Comparison of ENCODE assay signal across 10 cellular contexts in genomic region chr16:85602831-85603755, GRCh38. TPM values are rescaled to one million over a fixed set of nuclear protein-coding genes. Genes with fewer than 3 reads are reported as not detected.
DNase-seq lines count a peak whose midpoint lies in the region; ATAC-seq, FAIRE-seq and TF ChIP-seq lines count a peak whose summit lies in the region.
"Had no signal": no experiment of that assay in that cellular context is flagged by ENCODE, and none has a peak within 500 bp of the region (broad histone marks: within the 10 kb centered on the region; RNA-seq: fewer than 3 reads in every experiment).

No MANE protein-coding gene starts in this region.

- H3K18ac ChIP-seq in H1 (ENCODE audit: extremely low read depth, low read length) = peak overlapping the region; percentile 51; the same call in 1 of the 2 replicates

- H3K4me1 ChIP-seq in H1 (replicated peaks in 1 of 4; ENCODE audit: control insufficient read depth in 3 of 4, insufficient read depth in 4 of 4, low read length in 3 of 4) (peaks cover 10 to 65% (median 54%) of the 10 kb centered on the region in 4 experiments), skeletal muscle tissue (ENCODE audit: control insufficient read depth in 3 of 3, insufficient read depth in 3 of 3, low read length in 3 of 3) (peaks cover 13 to 32% (median 26%) of the 10 kb centered on the region in 3 donors)

- no peaks in the 10 kb centered on the region for H3K9me3 ChIP-seq in H1 (ENCODE audit: insufficient read depth in 2 of 2, low read depth in 1 of 2, low read length in 1 of 2)
- no peaks in the 10 kb centered on the region for H3K9me3 ChIP-seq in skeletal muscle tissue (ENCODE audit: control insufficient read depth in 3 of 3, low read length in 3 of 3)
- H3K9me3 ChIP-seq: prostate gland had no signal

- peaks cover 0 to 26% of the 10 kb centered on the region in 2 experiments; a peak in 2 of 4 replicates for H3K79me2 ChIP-seq in H1 (ENCODE audit: control insufficient read depth in 1 of 2, insufficient read depth in 2 of 2, low read length in 2 of 2)

- peak overlapping the region; percentile 71; the same call in 1 of the 2 replicates for H2BK5ac ChIP-seq in H1 (ENCODE audit: low read depth, low read length)

- POLR2A ChIA-PET in H1 (lab: Charles Lee; ENCODE audit: partially characterized antibody) = interaction anchor here (0.8 to 6.0 kb wide), 5 partner anchors 8 to 39 kb away, joined by 3 to 28 read pairs (median 11); no protein-coding TSS in a partner anchor

- H3K36me3 ChIP-seq in H1 (ENCODE audit: control insufficient read depth in 2 of 4, insufficient read depth in 4 of 4, low read length in 3 of 4) (no peaks in the 10 kb centered on the region; a peak in 1 of 8 replicates), skeletal muscle tissue (ENCODE audit: control insufficient read depth in 3 of 3, insufficient read depth in 3 of 3, low read length in 3 of 3) (no peaks in the 10 kb centered on the region)
- H3K36me3 ChIP-seq: prostate gland had no signal

- no peak overlapping the region for H4K5ac ChIP-seq in H1 (ENCODE audit: insufficient read length, low read depth, low read length)

- 0 out of 2 replicates have a peak overlapping the region, but pooled peaks have one; percentile 61 for H2BK15ac ChIP-seq in H1 (ENCODE audit: low read length)

- no peak for ATAC-seq in GM21447 (IDR thresholded peaks at IDR 0.05; ENCODE audit: unreplicated experiment)

- TF ChIP-seq EP300 in H1 (IDR thresholded peaks at IDR 0.05; ENCODE audit: borderline replicate concordance in 1 of 2, low read depth in 2 of 2, low read length in 2 of 2) = no peak

- DNase-seq in GM10266 (ENCODE audit: extremely low spot score) (no peak), NCI-H1092 treated with DMSO at 0.1 percent for 48 hours (lab: John Stamatoyannopoulos, UW) (peak; percentile 64), H1 (ENCODE audit: low read depth in 1 of 2, low spot score in 2 of 2) (no peak), NCI-H82 (lab: John Stamatoyannopoulos, UW) (no peak), H4 (ENCODE audit: low spot score) (no peak)
- DNase-seq: islet precursor cell, T-helper 2 cell had no signal

- no peak overlapping the region for H2BK120ac ChIP-seq in H1 (replicated peaks; ENCODE audit: low read depth, low read length)

- H3K23me2 ChIP-seq in H1 (ENCODE audit: low read depth, low read length) = peaks cover 1% of the 10 kb centered on the region; the same call in 1 of the 2 replicates

- no peak overlapping the region; the same call in 1 of the 2 replicates for H4K8ac ChIP-seq in H1 (ENCODE audit: extremely low read depth, insufficient read depth, low read length)

- H2BK20ac ChIP-seq in H1 (ENCODE audit: low read length) = peak overlapping the region; percentile 18; the same call in 1 of the 2 replicates

- peak overlapping the region; percentile 72 for H4K91ac ChIP-seq in H1 (replicated peaks; ENCODE audit: insufficient read length, low read length)

- FAIRE-seq in H1 (lab: Jason Lieb, UNC) = no peak

- peak overlapping the region in 1 of 2 experiments; percentile 4; a peak in 2 of 4 replicates for H3K4me2 ChIP-seq in H1 (ENCODE audit: insufficient read depth in 1 of 2, low read depth in 2 of 2, low read length in 2 of 2)

- peak in 1 of 2 experiments; percentile 33; a peak in 2 of 4 replicates for TF ChIP-seq RAD21 in H1 (IDR thresholded peaks at IDR 0.05 in 1 of 2, conservative IDR thresholded peaks at IDR 0.05 in 1 of 2; ENCODE audit: low read depth in 2 of 2, low read length in 2 of 2)

- H3K79me1 ChIP-seq in H1 (ENCODE audit: low read depth, low read length) = peaks cover 4% of the 10 kb centered on the region

- no peaks in the 10 kb centered on the region for H4K20me1 ChIP-seq in H1 (replicated peaks in 1 of 2; ENCODE audit: control insufficient read depth in 1 of 2, insufficient read depth in 2 of 2, low read length in 2 of 2)

- no peak for TF ChIP-seq POLR2A in H1 (IDR thresholded peaks at IDR 0.05; ENCODE audit: control extremely low read depth in 1 of 2, low read depth in 2 of 2, low read length in 2 of 2)

- peak overlapping the region; percentile 66; the same call in 1 of the 2 replicates for H2AK5ac ChIP-seq in H1 (ENCODE audit: low read depth, low read length)

- peak overlapping the region; percentile 71; the same call in 1 of the 2 replicates for H2BK12ac ChIP-seq in H1 (ENCODE audit: low read depth, low read length)

- CTCF ChIA-PET in H1 (lab: Charles Lee; ENCODE audit: partially characterized antibody) = interaction anchor here (1.2 to 4.4 kb wide), 8 partner anchors 11 to 182 kb away, joined by 3 to 15 read pairs (median 4); no protein-coding TSS in a partner anchor

- H3K4me3 ChIP-seq in H1 (ENCODE audit: extremely low read depth in 1 of 4, insufficient read depth in 2 of 4, low read depth in 3 of 4, low read length in 4 of 4) = no peak overlapping the region
- no peak overlapping the region for H3K4me3 ChIP-seq in skeletal muscle tissue (ENCODE audit: low read length in 3 of 3)
- H3K4me3 ChIP-seq: prostate gland had no signal

- H3K9ac ChIP-seq in H1 (replicated peaks in 1 of 4; ENCODE audit: extremely low read depth in 1 of 4, low read depth in 3 of 4, low read length in 3 of 4) (no peak overlapping the region), skeletal muscle tissue (ENCODE audit: low read depth in 1 of 3, low read length in 3 of 3) (peak overlapping the region in 2 of 3 donors; percentile 16 to 38)

- no peak overlapping the region for H3K4ac ChIP-seq in H1 (replicated peaks; ENCODE audit: insufficient read length, low read depth, low read length)

- H3K27me3 ChIP-seq in H1 (replicated peaks in 1 of 4; ENCODE audit: control insufficient read depth in 3 of 4, extremely low read depth in 1 of 4, insufficient read depth in 3 of 4, low read length in 3 of 4) (no peaks in the 10 kb centered on the region), skeletal muscle tissue (ENCODE audit: control insufficient read depth in 3 of 3, insufficient read depth in 3 of 3, low read length in 3 of 3) (no peaks in the 10 kb centered on the region)

- H3K23ac ChIP-seq in H1 (ENCODE audit: insufficient read length) = no peak overlapping the region

- 75% methylated on average over 23 of the region's 23 CpGs; no CpG with 5 or more reads in 1 of the 2 experiments for WGBS in H1 (ENCODE audit: extremely low coverage in 1 of 2, insufficient coverage in 1 of 2, insufficient read length in 1 of 2, insufficient replicate concordance in 2 of 2, low coverage in 1 of 2, low lambda C conversion rate in 2 of 2, missing lambda C conversion rate in 1 of 2), 2 experiments

- H2AFZ ChIP-seq in H1 (ENCODE audit: low read length) = no peak overlapping the region

- H3K56ac ChIP-seq in H1 (replicated peaks; ENCODE audit: insufficient read length, low read depth, low read length) = no peak overlapping the region

- TF ChIP-seq CTCF in GM10266 (IDR thresholded peaks at IDR 0.05; ENCODE audit: control insufficient read depth, insufficient read depth, low read depth, missing control alignments) (peak; percentile 2), H1 (IDR thresholded peaks at IDR 0.05; ENCODE audit: control extremely low read depth in 1 of 3, insufficient read depth in 1 of 3, low read depth in 1 of 3, low read length in 3 of 3) (peak in 1 of 3 experiments; percentile 15; a peak in 1 of 4 replicates)

- H3K14ac ChIP-seq in H1 (ENCODE audit: insufficient read length) = no peak overlapping the region

- no peak overlapping the region for H3K27ac ChIP-seq in H1 (ENCODE audit: low read depth, low read length)
- peak overlapping the region; percentile 30 for H3K27ac ChIP-seq in skeletal muscle tissue (ENCODE audit: low read depth, low read length)
- H3K27ac ChIP-seq: prostate gland had no signal

TF ChIP-seq in H1, 55 proteins besides CTCF, POLR2A, EP300 and RAD21 (continues in another document):
- TF ChIP-seq TAF1 (IDR thresholded peaks at IDR 0.05; ENCODE audit: low read depth, low read length) (no peak), CEBPB (IDR thresholded peaks at IDR 0.05; ENCODE audit: low read depth, low read length) (no peak), E2F6 (IDR thresholded peaks at IDR 0.05) (no peak), SAP30 (IDR thresholded peaks at IDR 0.05; ENCODE audit: insufficient read depth, insufficient replicate concordance, low read length) (no peak), BACH1 (IDR thresholded peaks at IDR 0.05; ENCODE audit: low read length) (peak; percentile 64), POU5F1 (IDR thresholded peaks at IDR 0.05; ENCODE audit: low read depth, low read length) (no peak), SIN3A (conservative IDR thresholded peaks at IDR 0.05 in 1 of 2, IDR thresholded peaks at IDR 0.05 in 1 of 2; ENCODE audit: low read depth in 1 of 2, low read length in 2 of 2) (no peak), CBX8 (IDR thresholded peaks at IDR 0.05; ENCODE audit: borderline replicate concordance, low read depth, low read length) (no peak), GABPA (IDR thresholded peaks at IDR 0.05; ENCODE audit: borderline replicate concordance, insufficient read depth, low read length) (no peak), NANOG (IDR thresholded peaks at IDR 0.05; ENCODE audit: insufficient read depth, low read depth, low read length, poor library complexity, severe bottlenecking) (no peak), TCF12 (IDR thresholded peaks at IDR 0.05; ENCODE audit: low read depth, low read length) (0 out of 2 replicates have a peak, but pooled peaks have one; percentile 2), FOSL1 (IDR thresholded peaks at IDR 0.05; ENCODE audit: insufficient read depth, low read depth, low read length) (no peak), SRF (IDR thresholded peaks at IDR 0.05; ENCODE audit: low read depth, low read length) (no peak), CTBP2 (IDR thresholded peaks at IDR 0.05; ENCODE audit: borderline replicate concordance, insufficient read depth, insufficient read length, low read length) (no peak), CBX5 (IDR thresholded peaks at IDR 0.05; ENCODE audit: low read depth, low read length) (no peak)

RNA-seq across cellular contexts. Expression of gene GSE1, which starts 10.0 kb away (rescaled TPM):
- 65.6 and 66.2 TPM in 2 replicates for total RNA-seq in H1 (2021; fragmentation: NEBNext Ultra II Directional; extraction: Animal tissue kit (Norgen Biotek cat#: 25700))
- 26.0 and 40.0 TPM in 2 replicates for polyA plus RNA-seq in H1 (2011; rRNA removed)
- polyA plus RNA-seq in H1 (2011; cell fraction: cytosol; rRNA removed) = 26.5 TPM
- polyA plus RNA-seq in H1 (2011; cell fraction: nucleus; rRNA removed) = 123 TPM
- 42.4 to 51.0 TPM (median 44.8 TPM) in 4 replicates for polyA plus RNA-seq in H1 (2012, experiment 1 of 2)
- 18.4 TPM for polyA plus RNA-seq in H1 (2012, experiment 2 of 2)
- 30.0 TPM for polyA plus RNA-seq in H1 (2013, experiment 1 of 2)
- 30.1 TPM for polyA plus RNA-seq in H1 (2013, experiment 2 of 2)
- polyA minus RNA-seq in H1 (2011; rRNA and poly(A)+ RNA removed) = 35.8 and 37.6 TPM in 2 replicates
- 76.6 TPM for polyA minus RNA-seq in H1 (2011; cell fraction: cytosol; rRNA and poly(A)+ RNA removed)
- 93.7 TPM for polyA minus RNA-seq in H1 (2011; cell fraction: nucleus; rRNA and poly(A)+ RNA removed)
- 27.7 TPM for total RNA-seq in skeletal muscle tissue
- total RNA-seq in H4 (2014; rRNA removed; shearing (Covaris generic)) = 8.0 and 11.9 TPM in 2 replicates

Comparison
In these comparisons a context has a peak if more than half of its experiments do, and no peak if none do; other contexts are left out.
1. H3K9ac ChIP-seq: peak in skeletal muscle tissue (2 of 3); none in H1 (0 of 4).